8 cellular contexts compared by ENCODE assay signal in genomic region chr6:79233611-79234149, GRCh38. TPM values are rescaled to one million over a fixed set of nuclear protein-coding genes. Genes with fewer than 3 reads are reported as not detected.
DNase-seq lines count a peak whose midpoint lies in the region; ATAC-seq and FAIRE-seq lines count a peak whose summit lies in the region.

No MANE protein-coding gene starts in this region.

- peak; percentile 44 for ATAC-seq in GM18519 (IDR thresholded peaks at IDR 0.05; ENCODE audit: low FRiP score, unreplicated experiment)
- peak; percentile 81 for ATAC-seq in HG03045 (IDR thresholded peaks at IDR 0.05; ENCODE audit: unreplicated experiment)

- no peaks in the 10 kb centered on the region for H3K27me3 ChIP-seq in iPS-18a (ENCODE audit: control insufficient read depth, insufficient read depth, low read length)
- no peaks in the 10 kb centered on the region for H3K27me3 ChIP-seq in skeletal muscle satellite cell (ENCODE audit: control insufficient read depth, insufficient read depth, low read length)

- peak overlapping the region; percentile 96 for H3K4me3 ChIP-seq in iPS-18a (ENCODE audit: low read length)
- H3K4me3 ChIP-seq in skeletal muscle satellite cell (ENCODE audit: low read length), result peak overlapping the region; percentile 78

- peaks cover 13% of the 10 kb centered on the region for H3K4me1 ChIP-seq in iPS-18a (ENCODE audit: control insufficient read depth, low read depth, low read length)
- H3K4me1 ChIP-seq in skeletal muscle satellite cell (ENCODE audit: control insufficient read depth, insufficient read depth, low read length), result peaks cover 6% of the 10 kb centered on the region

- H3K27ac ChIP-seq in iPS-18a (ENCODE audit: low read length), result peak overlapping the region; percentile 69

- H3K9me3 ChIP-seq in iPS-18a (ENCODE audit: control insufficient read depth, low read depth, low read length), result no peaks in the 10 kb centered on the region
- H3K9me3 ChIP-seq in skeletal muscle satellite cell (replicated peaks; ENCODE audit: low read length), result no peaks in the 10 kb centered on the region

- DNase-seq in NCI-H2081 treated with DMSO at 0.1 percent for 48 hours (lab: John Stamatoyannopoulos, UW), result peak; percentile 77
- DNase-seq in UCSD-AML1 (lab: John Stamatoyannopoulos, UW; ENCODE audit: unreplicated experiment), result peak; percentile 74
- peak; percentile 52 for DNase-seq in brain pericyte (ENCODE audit: low read depth, low spot score)

- H3K9ac ChIP-seq in iPS-18a (ENCODE audit: low read length), result peak overlapping the region; percentile 92
- peak overlapping the region; percentile 90 for H3K9ac ChIP-seq in skeletal muscle satellite cell (ENCODE audit: low read depth, low read length)

- no peaks in the 10 kb centered on the region for H3K36me3 ChIP-seq in iPS-18a (ENCODE audit: control insufficient read depth, low read depth, low read length)
- H3K36me3 ChIP-seq in skeletal muscle satellite cell (ENCODE audit: insufficient read depth, low read length), result no peaks in the 10 kb centered on the region

- FAIRE-seq in A204.1 (lab: Jason Lieb, UNC), result peak; percentile 83

- peak overlapping the region; percentile 83 for H3K4me2 ChIP-seq in skeletal muscle satellite cell (ENCODE audit: low read length)

RNA-seq across cellular contexts. Expression of gene HMGN3, which starts 0.8 kb away (rescaled TPM):
- total RNA-seq in skeletal muscle satellite cell (2012; rRNA removed), result 46.7 and 83.9 TPM in 2 replicates

Comparison
In these comparisons a context has a peak if more than half of its experiments do, and no peak if none do; other contexts are left out.
1. Peak in every context shown above with its lines: DNase-seq, ATAC-seq, H3K4me3 ChIP-seq and H3K27ac ChIP-seq.